ENCODE assay signal across 16 cellular contexts in the genomic region with DNA sequence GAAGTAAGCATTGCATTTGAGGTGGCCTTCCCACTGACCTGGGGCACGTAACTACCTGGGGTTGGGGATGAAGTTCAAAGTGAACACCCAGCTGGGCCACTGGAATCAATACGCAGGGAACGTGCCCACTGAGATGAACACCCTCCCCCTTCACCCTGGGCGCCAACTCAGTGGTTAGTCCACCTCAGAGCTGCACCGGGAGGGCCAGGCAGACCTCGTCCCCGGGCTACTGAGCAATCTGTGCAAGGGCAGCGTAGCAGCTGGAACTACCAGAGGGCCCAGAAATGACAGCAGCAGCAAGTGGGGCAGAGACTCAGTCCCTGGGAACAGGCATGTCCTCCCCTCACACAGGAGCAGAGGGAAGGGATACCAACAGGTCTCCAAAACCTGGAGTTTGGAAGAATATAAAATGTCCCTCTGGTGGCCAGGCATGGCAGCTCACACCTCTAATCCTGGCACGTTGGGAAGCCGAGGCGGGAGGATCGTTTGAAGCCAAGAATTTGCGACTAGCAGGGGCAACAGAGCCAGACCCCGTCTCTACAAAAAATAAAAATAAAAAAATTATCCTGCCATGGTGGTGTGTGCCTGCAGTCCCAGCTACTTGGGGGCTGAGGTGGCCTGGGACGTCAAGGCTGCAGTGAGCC.
DNase-seq lines count a peak whose midpoint lies in the region; ATAC-seq and TF ChIP-seq lines count a peak whose summit lies in the region.
"Had no signal": no experiment of that assay in that cellular context is flagged by ENCODE, and none has a peak within 500 bp of the region (broad histone marks: within the 10 kb centered on the region; RNA-seq: fewer than 3 reads in every experiment).

No MANE protein-coding gene starts in this region.

- no peaks in the 10 kb centered on the region for H3K9me3 ChIP-seq in breast epithelium
- H3K9me3 ChIP-seq: upper lobe of left lung had no signal

- no peak for ATAC-seq in GM19452 (IDR thresholded peaks at IDR 0.05; ENCODE audit: unreplicated experiment)
- no peak for ATAC-seq in activated CD8-positive, alpha-beta T cell treated with anti-CD3 and anti-CD28 coated beads for 36 hours
- ATAC-seq: activated T-cell treated with anti-CD3 and anti-CD28 coated beads, Interleukin-2, amount 50 U/mL, for 72 hours; T-helper 17 cell had no signal

- in situ Hi-C loops in SK-MEL-5 (cut with HindIII; ENCODE audit: low pct_unique_long_range_greater_than_20kb, low sequenced_read_pairs), result no loop called here

- TF ChIP-seq CTCF in breast epithelium (IDR thresholded peaks at IDR 0.05), result peak in 2 of 3 donors; percentile 23 to 46
- TF ChIP-seq CTCF in MCF 10A (IDR thresholded peaks at IDR 0.05; ENCODE audit: unreplicated experiment), result no peak
- peak; percentile 6 for TF ChIP-seq CTCF in fibroblast of mammary gland (conservative IDR thresholded peaks at IDR 0.05; ENCODE audit: control insufficient read depth, insufficient read depth, low read depth, low read length)
- no peak for TF ChIP-seq CTCF in activated CD8-positive, alpha-beta T cell treated with anti-CD3 and anti-CD28 coated beads for 36 hours (IDR thresholded peaks at IDR 0.05)

- POLR2A ChIA-PET in MCF 10A (lab: Yijun Ruan, JAX), result interaction anchor here (0.6 to 3.4 kb wide), 6 partner anchors 81 to 205 kb away, joined by 3 to 18 read pairs (median 3); no protein-coding TSS in a partner anchor
- POLR2A ChIA-PET in activated CD8-positive, alpha-beta T cell treated with anti-CD3 and anti-CD28 coated beads for 36 hours (lab: Charles Lee), result no interaction called here

- H3K36me3 Mint-ChIP-seq in MCF 10A (ENCODE audit: insufficient read depth, unreplicated experiment), result no peaks in the 10 kb centered on the region
- H3K36me3 Mint-ChIP-seq in activated CD8-positive, alpha-beta T cell treated with anti-CD3 and anti-CD28 coated beads for 36 hours (ENCODE audit: low read depth), result no peaks in the 10 kb centered on the region

- H3K4me3 Mint-ChIP-seq in MCF 10A (ENCODE audit: unreplicated experiment), result no peak overlapping the region
- no peak overlapping the region for H3K4me3 Mint-ChIP-seq in activated CD8-positive, alpha-beta T cell treated with anti-CD3 and anti-CD28 coated beads for 36 hours
- H3K4me3 Mint-ChIP-seq: activated CD4-positive, alpha-beta T cell treated with anti-CD3 and anti-CD28 coated beads, Interleukin-2, amount 10 ng/mL, durations not matched to agents 24 days and 14 days; activated T-cell treated with anti-CD3 and anti-CD28 coated beads, Interleukin-2, amount 50 U/mL, for 72 hours; T-helper 17 cell had no signal

- H3K4me1 Mint-ChIP-seq in MCF 10A (ENCODE audit: insufficient read depth, unreplicated experiment), result peaks cover 27% of the 10 kb centered on the region
- H3K4me1 Mint-ChIP-seq in activated CD8-positive, alpha-beta T cell treated with anti-CD3 and anti-CD28 coated beads for 36 hours (ENCODE audit: low read depth), result no peaks in the 10 kb centered on the region

- no peaks in the 10 kb centered on the region for H3K9me3 Mint-ChIP-seq in MCF 10A (ENCODE audit: unreplicated experiment)
- H3K9me3 Mint-ChIP-seq in activated CD8-positive, alpha-beta T cell treated with anti-CD3 and anti-CD28 coated beads for 36 hours, result no peaks in the 10 kb centered on the region
- H3K9me3 Mint-ChIP-seq: activated CD4-positive, alpha-beta T cell treated with anti-CD3 and anti-CD28 coated beads, Interleukin-2, amount 10 ng/mL, durations not matched to agents 24 days and 14 days; activated T-cell treated with anti-CD3 and anti-CD28 coated beads, Interleukin-2, amount 50 U/mL, for 72 hours had no signal

- no peak for DNase-seq in breast epithelium (ENCODE audit: low spot score in 2 of 2)
- DNase-seq in MCF 10A (ENCODE audit: unreplicated experiment), result no peak
- peak; percentile 17 for DNase-seq in SK-MEL-5 (ENCODE audit: low read depth, low spot score)
- DNase-seq in fibroblast of mammary gland (ENCODE audit: low read depth), result no peak
- DNase-seq in superior temporal gyrus (ENCODE audit: extremely low spot score), result peak; percentile 20
- no peak for DNase-seq in activated CD8-positive, alpha-beta T cell treated with anti-CD3 and anti-CD28 coated beads for 36 hours
- no peak for DNase-seq in C1 segment of cervical spinal cord (lab: John Stamatoyannopoulos, UW)
- DNase-seq: activated CD4-positive, alpha-beta T cell treated with anti-CD3 and anti-CD28 coated beads, Interleukin-2, amount 10 ng/mL, durations not matched to agents 24 days and 14 days; activated T-cell treated with anti-CD3 and anti-CD28 coated beads, Interleukin-2, amount 50 U/mL, for 72 hours; effector memory CD4-positive, alpha-beta T cell; mesenchymal stem cell; NCI-H2171 treated with DMSO at 0.1 percent for 48 hours; OCI-M1; T-helper 17 cell; upper lobe of left lung had no signal

- H3K27me3 Mint-ChIP-seq in MCF 10A (ENCODE audit: insufficient read depth, unreplicated experiment), result no peaks in the 10 kb centered on the region
- no peaks in the 10 kb centered on the region for H3K27me3 Mint-ChIP-seq in activated CD8-positive, alpha-beta T cell treated with anti-CD3 and anti-CD28 coated beads for 36 hours
- H3K27me3 Mint-ChIP-seq: activated CD4-positive, alpha-beta T cell treated with anti-CD3 and anti-CD28 coated beads, Interleukin-2, amount 10 ng/mL, durations not matched to agents 24 days and 14 days had no signal

- intact Hi-C loops in breast epithelium (cut with DNase I; ENCODE audit: low total_unique reads), result no loop called here
- intact Hi-C loops in MCF 10A (cut with micrococcal nuclease), result loop anchor here (10.0 kb wide), 2 partner anchors 63 to 303 kb away; no protein-coding TSS in a partner anchor
- intact Hi-C loops in activated CD8-positive, alpha-beta T cell treated with anti-CD3 and anti-CD28 coated beads for 36 hours (cut with micrococcal nuclease), result no loop called here

- H3K4me1 ChIP-seq in breast epithelium, result peaks cover under 1 to 13% of the 10 kb centered on the region in 2 donors

- CTCF ChIA-PET in MCF 10A (lab: Yijun Ruan, JAX), result interaction anchor here (0.5 to 10.7 kb wide), 18 partner anchors 10 to 499 kb away, joined by 3 to 203 read pairs (median 6); partner anchors contain the start of gene SH3PXD2A
- CTCF ChIA-PET in activated CD8-positive, alpha-beta T cell treated with anti-CD3 and anti-CD28 coated beads for 36 hours (lab: Charles Lee), result interaction anchor here (0.9 to 7.4 kb wide), 14 partner anchors 17 to 296 kb away, joined by 3 to 109 read pairs (median 5); partner anchors contain the start of gene SH3PXD2A

- no peak overlapping the region for H3K27ac ChIP-seq in breast epithelium
- H3K27ac ChIP-seq: upper lobe of left lung had no signal

- H3K27ac Mint-ChIP-seq in MCF 10A (ENCODE audit: low read depth, unreplicated experiment), result no peak overlapping the region
- H3K27ac Mint-ChIP-seq in activated CD8-positive, alpha-beta T cell treated with anti-CD3 and anti-CD28 coated beads for 36 hours, result no peak overlapping the region
- H3K27ac Mint-ChIP-seq: activated CD4-positive, alpha-beta T cell treated with anti-CD3 and anti-CD28 coated beads, Interleukin-2, amount 10 ng/mL, durations not matched to agents 24 days and 14 days; activated T-cell treated with anti-CD3 and anti-CD28 coated beads, Interleukin-2, amount 50 U/mL, for 72 hours; T-helper 17 cell had no signal

- H3K4me3 ChIP-seq in breast epithelium (no peak overlapping the region), fibroblast of mammary gland (ENCODE audit: control insufficient read depth, low read depth, low read length) (no peak overlapping the region)
- H3K4me3 ChIP-seq: upper lobe of left lung had no signal

- no peaks in the 10 kb centered on the region for H3K27me3 ChIP-seq in breast epithelium
- H3K27me3 ChIP-seq: upper lobe of left lung had no signal

- H3K36me3 ChIP-seq in breast epithelium, result no peaks in the 10 kb centered on the region
- H3K36me3 ChIP-seq: upper lobe of left lung had no signal

- no peak for TF ChIP-seq POLR2A in breast epithelium (IDR thresholded peaks at IDR 0.05)

- no TSS peak for BruUV-seq in MCF 10A (replicated peaks; lab: Mats Ljungman, UMichigan)

Comparison
In these comparisons a context has a peak if more than half of its experiments do, and no peak if none do; other contexts are left out.
1. CTCF ChIP-seq: peak in breast epithelium (2 of 3) and fibroblast of mammary gland (single experiment); none in MCF 10A (single experiment) and activated CD8-positive, alpha-beta T cell treated with anti-CD3 and anti-CD28 coated beads for 36 hours (single experiment).
2. DNase-seq: peak in SK-MEL-5 (single experiment) and superior temporal gyrus (single experiment); none in breast epithelium (0 of 2), MCF 10A (single experiment), fibroblast of mammary gland (single experiment), activated CD8-positive, alpha-beta T cell treated with anti-CD3 and anti-CD28 coated beads for 36 hours (single experiment) and C1 segment of cervical spinal cord (0 of 14).